ENCODE assay signal across 8 cellular contexts in the genomic region with DNA sequence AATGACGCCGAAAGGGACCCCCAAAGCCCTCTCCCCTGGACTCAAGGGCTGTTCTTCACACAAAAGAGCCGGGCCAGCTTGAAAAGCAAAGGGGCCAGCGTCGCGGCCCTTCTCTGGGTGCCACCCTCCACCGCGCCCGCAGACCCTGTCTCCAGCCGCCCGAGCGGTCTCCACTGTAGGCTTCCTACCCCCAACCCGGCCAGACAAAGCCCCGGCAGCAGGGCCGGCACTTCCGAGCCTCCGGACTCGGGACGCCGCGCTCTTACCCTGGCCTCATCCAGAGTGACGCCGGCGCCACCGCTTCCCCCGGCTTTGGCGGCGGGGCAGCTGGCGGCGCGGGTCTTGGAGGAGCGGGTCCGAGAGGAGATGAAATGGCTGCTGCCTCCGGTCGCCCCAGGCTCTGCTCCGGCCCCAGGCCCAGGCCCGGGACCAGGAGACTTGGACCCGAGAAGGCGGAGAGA. TPM values are rescaled to one million over a fixed set of nuclear protein-coding genes. Genes with fewer than 3 reads are reported as not detected.
A peak's percentile ranks its signal among the peaks of the same experiment; 100 is the strongest.
DNase-seq lines count a peak whose midpoint lies in the region; ATAC-seq, FAIRE-seq and TF ChIP-seq lines count a peak whose summit lies in the region.

No MANE protein-coding gene starts in this region.

- no peaks in the 10 kb centered on the region for H4K20me1 ChIP-seq in PC-9 (ENCODE audit: insufficient read depth)

- intact Hi-C loops in PC-9 (cut with micrococcal nuclease; ENCODE audit: unreplicated experiment) = loop anchor here (2.0 kb wide), 2 partner anchors 102 to 150 kb away; partner anchors contain the start of gene SF3B6
- intact Hi-C loops in adrenal gland (cut with DNase I) = loop anchor here (5.0 to 10.0 kb wide), 2 partner anchors 148 to 151 kb away; partner anchors contain the start of gene SF3B6 (in 2 of the 2)

- peaks cover 37% of the 10 kb centered on the region for H3K4me1 ChIP-seq in PC-9 (replicated peaks; ENCODE audit: insufficient read depth)
- peaks cover 17 to 27% of the 10 kb centered on the region in 2 donors for H3K4me1 ChIP-seq in adrenal gland (replicated peaks in 1 of 2)
- H3K4me1 ChIP-seq in iPS-18a (ENCODE audit: control insufficient read depth, low read depth, low read length) = peaks cover 4% of the 10 kb centered on the region
- peaks cover 12 to 13% (median 12%) of the 10 kb centered on the region in 3 donors for H3K4me1 ChIP-seq in skeletal muscle tissue (ENCODE audit: control insufficient read depth in 3 of 3, insufficient read depth in 3 of 3, low read length in 3 of 3)

- H3K9me3 ChIP-seq in PC-9 (ENCODE audit: insufficient read depth, low read depth) = no peaks in the 10 kb centered on the region
- no peaks in the 10 kb centered on the region for H3K9me3 ChIP-seq in adrenal gland (replicated peaks in 1 of 3)
- no peaks in the 10 kb centered on the region for H3K9me3 ChIP-seq in iPS-18a (ENCODE audit: control insufficient read depth, low read depth, low read length)
- H3K9me3 ChIP-seq in skeletal muscle tissue (ENCODE audit: control insufficient read depth in 3 of 3, low read length in 3 of 3) = no peaks in the 10 kb centered on the region

- H3K9ac ChIP-seq in iPS-18a (ENCODE audit: low read length) (peak overlapping the region; percentile 98), skeletal muscle tissue (ENCODE audit: low read depth in 1 of 3, low read length in 3 of 3) (peak overlapping the region; percentile 98 to 100 (median 98))

- no peaks in the 10 kb centered on the region for H3K9me2 ChIP-seq in PC-9 (ENCODE audit: insufficient read depth)

- no peak for TF ChIP-seq POLR2A in adrenal gland (IDR thresholded peaks at IDR 0.05)

- POLR2A ChIA-PET in PC-9 (lab: Charles Lee; ENCODE audit: unreplicated experiment) = interaction anchor here (0.5 to 1.3 kb wide), 2 partner anchors 150 to 158 kb away, joined by 3 to 9 read pairs; no protein-coding TSS in a partner anchor

- FAIRE-seq in GM19239 (lab: Jason Lieb, UNC) = no peak

- BruUV-seq in PC-9 (replicated peaks; lab: Mats Ljungman, UMichigan) = no TSS peak

- H3K27me3 ChIP-seq in PC-9 (ENCODE audit: insufficient read depth, low read depth) (no peaks in the 10 kb centered on the region), adrenal gland (no peaks in the 10 kb centered on the region), iPS-18a (ENCODE audit: control insufficient read depth, insufficient read depth, low read length) (no peaks in the 10 kb centered on the region), skeletal muscle tissue (ENCODE audit: control insufficient read depth in 3 of 3, insufficient read depth in 3 of 3, low read length in 3 of 3) (no peaks in the 10 kb centered on the region)

- CTCF ChIA-PET in PC-9 (lab: Charles Lee) = interaction anchor here (0.5 to 2.3 kb wide), 8 partner anchors 13 to 158 kb away, joined by 3 to 9 read pairs (median 4); partner anchors contain the start of genes SF3B6 and TP53I3

- peak overlapping the region; percentile 99 for H2AFZ ChIP-seq in PC-9

- TF ChIP-seq CTCF in PC-9 (conservative IDR thresholded peaks at IDR 0.05) (no peak), adrenal gland (IDR thresholded peaks at IDR 0.05) (no peak)

- peak; percentile 19 for ATAC-seq in HG02884 (IDR thresholded peaks at IDR 0.05; ENCODE audit: unreplicated experiment)

- no peaks in the 10 kb centered on the region for H3K36me3 ChIP-seq in PC-9 (ENCODE audit: low read depth)
- no peaks in the 10 kb centered on the region for H3K36me3 ChIP-seq in adrenal gland (replicated peaks in 1 of 2)
- no peaks in the 10 kb centered on the region for H3K36me3 ChIP-seq in iPS-18a (ENCODE audit: control insufficient read depth, low read depth, low read length)
- peaks cover 0 to 5% (median 0%) of the 10 kb centered on the region in 3 donors for H3K36me3 ChIP-seq in skeletal muscle tissue (ENCODE audit: control insufficient read depth in 3 of 3, insufficient read depth in 3 of 3, low read length in 3 of 3)

- peaks cover 13% of the 10 kb centered on the region; the same call in 1 of the 2 replicates for H3F3A ChIP-seq in PC-9 (ENCODE audit: insufficient read depth, low read depth)

- peak overlapping the region; percentile 83 for H3K4me2 ChIP-seq in PC-9

- peak overlapping the region; percentile 99 for H3K4me3 ChIP-seq in PC-9
- H3K4me3 ChIP-seq in adrenal gland = peak overlapping the region; percentile 17 to 97 (median 93)
- peak overlapping the region; percentile 94 for H3K4me3 ChIP-seq in iPS-18a (ENCODE audit: low read length)
- H3K4me3 ChIP-seq in skeletal muscle tissue (ENCODE audit: low read length in 3 of 3) = peak overlapping the region; percentile 93 to 97 (median 97)

- H3K79me2 ChIP-seq in PC-9 (ENCODE audit: low read depth) = peaks cover 68% of the 10 kb centered on the region

- H3K27ac ChIP-seq in PC-9 (peak overlapping the region; percentile 60), adrenal gland (peak overlapping the region; percentile 96 to 100 (median 99)), iPS-18a (ENCODE audit: low read length) (peak overlapping the region; percentile 68), skeletal muscle tissue (ENCODE audit: low read depth, low read length) (peak overlapping the region; percentile 99)

- 0% methylated on average over 3 to 39 of the region's 39 CpGs for WGBS in adrenal gland, 4 donors

- DNase-seq in SHP77 (lab: John Stamatoyannopoulos, UW) (peak; percentile 29 to 56), SHP77 treated with DMSO at 0.1 percent for 48 hours (lab: John Stamatoyannopoulos, UW) (no peak), PC-9 (peak; percentile 34 to 37), adrenal gland (peak in 5 of 7 donors; percentile 39 to 64 (median 46)), GM19239 (ENCODE audit: insufficient read length, low spot score) (no peak)

RNA-seq across cellular contexts. Expression of gene ATAD2B, which starts 0.6 kb away (rescaled TPM):
- total RNA-seq in PC-9 (2021) = 12.6 and 12.8 TPM in 2 replicates
- total RNA-seq in adrenal gland = 10 to 100 TPM in 7 of 8 donors, 1 to 10 TPM in 1; 3.4 to 26.7 (median 16.0) TPM
- 1 to 10 TPM; 4.1 to 6.4 (median 5.9) TPM for polyA plus RNA-seq in adrenal gland
- total RNA-seq in skeletal muscle tissue = 30.3 TPM

RNA-seq across cellular contexts. Expression of gene UBXN2A, which starts 13.9 kb away (rescaled TPM):
- total RNA-seq in PC-9 (2021) = 16.9 and 17.6 TPM in 2 replicates
- total RNA-seq in adrenal gland = 10 to 100 TPM in 5 of 8 donors, 1 to 10 TPM in 3; 6.2 to 17.3 (median 12.4) TPM
- 10 to 100 TPM in 1 of 3 donors, 1 to 10 TPM in 2; 5.4 to 11.4 (median 5.4) TPM for polyA plus RNA-seq in adrenal gland
- total RNA-seq in skeletal muscle tissue = 16.7 TPM

Comparison
In these comparisons a context has a peak if more than half of its experiments do, and no peak if none do; other contexts are left out.
1. DNase-seq: peak in SHP77 (2 of 2), PC-9 (2 of 2) and adrenal gland (5 of 7); none in SHP77 treated with DMSO at 0.1 percent for 48 hours (single experiment) and GM19239 (single experiment).
2. Peak in every context shown above with its lines, with median percentiles within 50 percentile points of each other: H3K27ac ChIP-seq and H3K4me3 ChIP-seq.